20 cellular contexts compared by ENCODE assay signal in the genomic region with DNA sequence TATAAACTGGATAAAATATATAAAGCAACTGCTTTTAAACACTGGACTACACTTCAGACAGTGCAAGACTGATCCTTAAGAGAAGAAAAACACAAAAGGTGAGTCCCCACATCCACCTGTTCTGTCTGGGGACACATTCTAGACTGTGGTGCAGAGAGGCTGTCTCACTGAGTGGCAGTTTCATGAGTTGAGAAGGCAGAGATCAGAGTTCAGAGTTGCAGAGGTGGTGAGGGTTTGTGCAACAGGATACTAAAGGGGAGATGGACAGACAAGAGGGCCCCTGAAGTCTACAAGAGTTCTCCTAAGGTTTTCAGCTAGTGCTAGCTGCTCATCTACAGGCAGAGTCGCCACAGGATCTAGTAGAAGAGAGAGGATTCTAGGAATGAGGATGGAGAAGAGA.
"Had no signal": no experiment of that assay in that cellular context is flagged by ENCODE, and none has a peak within 500 bp of the region (broad histone marks: within the 10 kb centered on the region; RNA-seq: fewer than 3 reads in every experiment).

No MANE protein-coding gene starts in this region.

- H3K4me1 Mint-ChIP-seq: stimulated activated naive CD8-positive, alpha-beta T cell treated with anti-CD3 and anti-CD28 coated beads, Interleukin-15, amount 100 ng/mL, for 72 hours had no signal

- DNase-seq: cerebellar nuclear complex; effector memory CD8-positive, alpha-beta T cell; heart right ventricle; hypothalamus; naive thymus-derived CD8-positive, alpha-beta T cell; psoas muscle; retina; stimulated activated CD4-positive, alpha-beta T cell treated with anti-CD3 and anti-CD28 coated beads, Interleukin-2, amount 100 ng/mL, for 24 hours; stimulated activated CD4-positive, alpha-beta T cell treated with anti-CD3 and anti-CD28 coated beads, Interleukin-4, amount 100 ng/mL, for 4 hours; stimulated activated naive B cell treated with anti-CD40 and anti-IgM and Interleukin-4, amounts not matched to agents 10 μg/mL and 1 μg/mL and 100 μg/mL, for 72 hours; stimulated activated naive CD8-positive, alpha-beta T cell treated with anti-CD3 and anti-CD28 coated beads, Interleukin-15, amount 100 ng/mL, for 72 hours had no signal

- FAIRE-seq: colon, frontal cortex, islet of Langerhans had no signal

- H3K4me3 Mint-ChIP-seq: dendritic cell treated with granulocyte-macrophage colony-stimulating factor and Interleukin-4, amounts not matched to agents 40 ng/mL and 50 ng/mL, for 4 days; effector memory CD8-positive, alpha-beta T cell; naive thymus-derived CD8-positive, alpha-beta T cell; stimulated activated naive B cell treated with anti-CD40 and anti-IgM and Interleukin-4, amounts not matched to agents 10 μg/mL and 1 μg/mL and 100 μg/mL, for 72 hours; stimulated activated naive CD8-positive, alpha-beta T cell treated with anti-CD3 and anti-CD28 coated beads, Interleukin-15, amount 100 ng/mL, for 72 hours had no signal

- H3K4me3 ChIP-seq: heart right ventricle, psoas muscle, skin epidermis, thoracic aorta, transverse colon had no signal

- H3K27ac ChIP-seq: heart right ventricle, neutrophil, psoas muscle, skin epidermis, thoracic aorta had no signal

- ATAC-seq: effector memory CD8-positive, alpha-beta T cell; heart right ventricle; naive thymus-derived CD8-positive, alpha-beta T cell; psoas muscle; sciatic nerve; stimulated activated naive B cell treated with anti-CD40 and anti-IgM and Interleukin-4, amounts not matched to agents 10 μg/mL and 1 μg/mL and 100 μg/mL, for 72 hours; stimulated activated naive CD8-positive, alpha-beta T cell treated with anti-CD3 and anti-CD28 coated beads, Interleukin-15, amount 100 ng/mL, for 72 hours had no signal

- H3K27me3 Mint-ChIP-seq: dendritic cell treated with granulocyte-macrophage colony-stimulating factor and Interleukin-4, amounts not matched to agents 40 ng/mL and 50 ng/mL, for 4 days; effector memory CD8-positive, alpha-beta T cell; naive thymus-derived CD8-positive, alpha-beta T cell; stimulated activated naive B cell treated with anti-CD40 and anti-IgM and Interleukin-4, amounts not matched to agents 10 μg/mL and 1 μg/mL and 100 μg/mL, for 72 hours; stimulated activated naive CD8-positive, alpha-beta T cell treated with anti-CD3 and anti-CD28 coated beads, Interleukin-15, amount 100 ng/mL, for 72 hours had no signal

- H3K36me3 ChIP-seq: heart right ventricle, neutrophil, thoracic aorta, transverse colon had no signal

- H3K4me1 ChIP-seq: heart right ventricle, psoas muscle, transverse colon had no signal

- H3K27me3 ChIP-seq: heart right ventricle, neutrophil, transverse colon had no signal

- H3K9me3 ChIP-seq: neutrophil had no signal

- H3K27ac Mint-ChIP-seq: dendritic cell treated with granulocyte-macrophage colony-stimulating factor and Interleukin-4, amounts not matched to agents 40 ng/mL and 50 ng/mL, for 4 days; effector memory CD8-positive, alpha-beta T cell; naive thymus-derived CD8-positive, alpha-beta T cell; stimulated activated naive B cell treated with anti-CD40 and anti-IgM and Interleukin-4, amounts not matched to agents 10 μg/mL and 1 μg/mL and 100 μg/mL, for 72 hours; stimulated activated naive CD8-positive, alpha-beta T cell treated with anti-CD3 and anti-CD28 coated beads, Interleukin-15, amount 100 ng/mL, for 72 hours had no signal
